16 cellular contexts compared by ENCODE assay signal in the genomic region with DNA sequence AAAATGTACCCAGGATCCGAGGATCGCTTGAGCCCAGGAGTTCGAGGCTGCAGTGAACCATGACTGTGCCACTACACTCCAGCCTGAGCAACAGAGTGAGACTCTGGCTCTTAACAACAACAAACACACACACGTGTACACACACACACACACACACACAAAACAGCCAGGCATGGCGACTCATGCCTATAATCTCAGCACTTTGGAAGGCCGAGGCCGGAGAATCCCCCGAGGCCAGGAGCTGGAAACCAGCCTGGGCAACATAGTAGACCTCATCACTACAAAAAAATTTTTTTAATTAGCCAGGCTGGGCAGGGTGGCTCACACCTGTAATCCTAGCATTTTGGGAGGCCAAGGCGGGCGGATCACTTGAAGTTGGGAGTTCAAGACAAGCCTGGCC. TPM values are rescaled to one million over a fixed set of nuclear protein-coding genes. Genes with fewer than 3 reads are reported as not detected.
DNase-seq lines count a peak whose midpoint lies in the region; ATAC-seq and TF ChIP-seq lines count a peak whose summit lies in the region.
"Had no signal": no experiment of that assay in that cellular context is flagged by ENCODE, and none has a peak within 500 bp of the region (broad histone marks: within the 10 kb centered on the region; RNA-seq: fewer than 3 reads in every experiment).

No MANE protein-coding gene starts in this region.

- H3K4me1 ChIP-seq in MM.1S (ENCODE audit: low read length): no peaks in the 10 kb centered on the region

- DNase-seq in ELR (ENCODE audit: low read depth) (peak; percentile 76), RWPE1 (ENCODE audit: low spot score) (no peak), epithelial cell of esophagus (ENCODE audit: low read depth) (peak; percentile 52), renal cortical epithelial cell (ENCODE audit: low read depth) (peak; percentile 16), COR-L47 (lab: John Stamatoyannopoulos, UW) (no peak), MM.1S (no peak)
- DNase-seq in effector CD4-positive, alpha-beta T cell: no peak
- DNase-seq: activated naive CD4-positive, alpha-beta T cell treated with anti-CD3 and anti-CD28 coated beads for 36 hours; glutamatergic neuron; immature natural killer cell; Kasumi-1; occipital lobe; stimulated activated naive CD8-positive, alpha-beta T cell treated with anti-CD3 and anti-CD28 coated beads, Interleukin-15, amount 100 ng/mL, for 72 hours had no signal

- no peaks in the 10 kb centered on the region for H3K9me3 ChIP-seq in MM.1S (replicated peaks; ENCODE audit: insufficient read depth, low read length)

- H4K20me1 ChIP-seq in MM.1S (ENCODE audit: insufficient read depth, low read length): no peaks in the 10 kb centered on the region

- H3K36me3 ChIP-seq in MM.1S (replicated peaks; ENCODE audit: insufficient read depth, low read length): no peaks in the 10 kb centered on the region

- H3K4me2 ChIP-seq in MM.1S (ENCODE audit: low read depth, low read length): no peak overlapping the region

- peak overlapping the region; percentile 43 for H3K27ac ChIP-seq in RWPE1
- H3K27ac ChIP-seq in MM.1S (ENCODE audit: low read length): no peak overlapping the region
- H3K27ac ChIP-seq: skin epidermis, VCaP had no signal

- no peaks in the 10 kb centered on the region for H3K27me3 ChIP-seq in MM.1S (replicated peaks; ENCODE audit: insufficient read depth, low read length)

- H3K9ac ChIP-seq in MM.1S (ENCODE audit: low read length): no peak overlapping the region

- no peaks in the 10 kb centered on the region for H3K9me2 ChIP-seq in MM.1S (replicated peaks; ENCODE audit: insufficient read depth, low read length)

- no peak for TF ChIP-seq CTCF in RWPE1 (conservative IDR thresholded peaks at IDR 0.05; ENCODE audit: low read depth)
- no peak for TF ChIP-seq CTCF in epithelial cell of esophagus (IDR thresholded peaks at IDR 0.05; ENCODE audit: insufficient read depth, low read depth, low read length, missing control alignments)
- no peak for TF ChIP-seq CTCF in MM.1S (IDR thresholded peaks at IDR 0.05; ENCODE audit: low read length)

- POLR2A ChIA-PET in RWPE1 (lab: Yijun Ruan, JAX; ENCODE audit: low non-redundant PET): no interaction called here

- no peak overlapping the region for H2AFZ ChIP-seq in MM.1S (ENCODE audit: low read length)

- H3F3A ChIP-seq in MM.1S (ENCODE audit: insufficient read depth, low read length): no peaks in the 10 kb centered on the region

- no peak overlapping the region for H3K4me3 ChIP-seq in epithelial cell of esophagus (ENCODE audit: low read length)
- H3K4me3 ChIP-seq in MM.1S (ENCODE audit: low read length): no peak overlapping the region
- H3K4me3 ChIP-seq: skin epidermis had no signal

- no peak for ATAC-seq in HG03378 (IDR thresholded peaks at IDR 0.05; ENCODE audit: unreplicated experiment)
- ATAC-seq: stimulated activated naive CD8-positive, alpha-beta T cell treated with anti-CD3 and anti-CD28 coated beads, Interleukin-15, amount 100 ng/mL, for 72 hours had no signal

- H3K79me2 ChIP-seq in MM.1S (ENCODE audit: low read length): no peaks in the 10 kb centered on the region

- CTCF ChIA-PET in RWPE1 (lab: Yijun Ruan, JAX): interaction anchor here (0.6 to 5.8 kb wide), 2 partner anchors 241 to 309 kb away, joined by 4 to 68 read pairs; no protein-coding TSS in a partner anchor

RNA-seq across cellular contexts. Expression of a gene that starts 23.3 kb away (rescaled TPM):
- total RNA-seq in renal cortical epithelial cell: 58.7 and 71.0 TPM in 2 replicates

Comparison
In these comparisons a context has a peak if more than half of its experiments do, and no peak if none do; other contexts are left out.
1. DNase-seq: peak in ELR (single experiment), epithelial cell of esophagus (single experiment) and renal cortical epithelial cell (single experiment); none in RWPE1 (single experiment), COR-L47 (single experiment), effector CD4-positive, alpha-beta T cell (single experiment) and MM.1S (single experiment).